32 cellular contexts compared by ENCODE assay signal in the genomic region with DNA sequence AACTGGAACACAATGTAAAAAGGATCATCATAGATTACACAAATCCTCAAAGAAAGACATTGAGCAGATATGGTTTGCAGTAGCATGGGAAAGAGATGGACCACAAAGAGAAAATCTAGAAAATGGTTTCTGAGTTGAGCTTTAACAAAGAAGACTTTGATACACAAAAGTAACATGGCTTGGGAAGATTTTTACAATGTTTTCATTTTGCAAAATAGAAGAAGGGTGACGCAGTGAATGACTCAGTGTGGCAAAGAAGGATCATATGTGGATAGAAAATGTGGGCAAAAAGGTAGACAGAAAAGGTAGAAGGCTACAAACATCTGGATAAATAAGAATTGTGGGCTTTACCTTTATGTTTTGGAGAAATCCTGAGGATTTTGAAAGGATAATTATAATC.
DNase-seq lines count a peak whose midpoint lies in the region; ATAC-seq, FAIRE-seq and TF ChIP-seq lines count a peak whose summit lies in the region.
"Had no signal": no experiment of that assay in that cellular context is flagged by ENCODE, and none has a peak within 500 bp of the region (broad histone marks: within the 10 kb centered on the region; RNA-seq: fewer than 3 reads in every experiment).

No MANE protein-coding gene starts in this region.

- WGBS in smooth muscle cell (ENCODE audit: low lambda C conversion rate) = 38% methylated on average over 1 of the region's 1 CpG

- DNase-seq in HT1080 (ENCODE audit: low read depth) (peak; percentile 76), astrocyte (ENCODE audit: low read depth) (peak; percentile 57), fibroblast of lung (ENCODE audit: low read depth in 2 of 2) (peak; percentile 41 to 62), smooth muscle cell (lab: John Stamatoyannopoulos, UW; ENCODE audit: unreplicated experiment) (no peak), NCI-H774 (lab: John Stamatoyannopoulos, UW) (no peak), NCI-H2029 (lab: John Stamatoyannopoulos, UW) (no peak)
- DNase-seq: activated CD8-positive, alpha-beta memory T cell treated with anti-CD3 and anti-CD28 coated beads, Interleukin-2, amount 50 U/mL, for 48 hours; activated CD8-positive, alpha-beta T cell treated with anti-CD3 and anti-CD28 coated beads for 36 hours; activated naive CD4-positive, alpha-beta T cell treated with Interleukin-2 at 50 U/mL for 16 hours; CD8-positive, alpha-beta memory T cell; DMS 273 treated with DMSO at 0.1 percent for 48 hours; H7; islet precursor cell; KBM-7; MG63; naive B cell; NCI-H2081; NCI-H2227 treated with DMSO at 0.1 percent for 48 hours; posterior cingulate gyrus; right cardiac atrium; stimulated activated CD4-positive, alpha-beta T cell treated with anti-CD3 and anti-CD28 coated beads, Interleukin-1b, Interleukin-23, amount 100 ng/mL, for 48 hours; stimulated activated naive CD8-positive, alpha-beta T cell treated with anti-CD3 and anti-CD28 coated beads, Interleukin-15, Interleukin-2, amounts not matched to agents 100 U/mL and 50 U/mL, for 24 hours; uterus had no signal

- H3K79me2 ChIP-seq in astrocyte (ENCODE audit: insufficient read depth, low read length) (no peaks in the 10 kb centered on the region), fibroblast of lung (ENCODE audit: control insufficient read depth, insufficient read depth, low read length) (no peaks in the 10 kb centered on the region), smooth muscle cell (ENCODE audit: low read depth) (no peaks in the 10 kb centered on the region)

- no peaks in the 10 kb centered on the region for H3K27me3 ChIP-seq in astrocyte (ENCODE audit: insufficient read depth, low read length)
- no peaks in the 10 kb centered on the region for H3K27me3 ChIP-seq in fibroblast of lung (ENCODE audit: control insufficient read depth, insufficient read depth, low read length)
- H3K27me3 ChIP-seq in smooth muscle cell (ENCODE audit: low read depth) = no peaks in the 10 kb centered on the region
- H3K27me3 ChIP-seq: MG63, uterus had no signal

- H3K36me3 ChIP-seq in astrocyte (ENCODE audit: insufficient read depth, low read length) (no peaks in the 10 kb centered on the region), fibroblast of lung (ENCODE audit: control insufficient read depth, insufficient read depth, low read length) (no peaks in the 10 kb centered on the region), smooth muscle cell (ENCODE audit: low read depth) (no peaks in the 10 kb centered on the region)
- H3K36me3 ChIP-seq: MG63, thoracic aorta, uterus had no signal

- no peaks in the 10 kb centered on the region for H3F3A ChIP-seq in smooth muscle cell (ENCODE audit: low read depth)

- H3K27me3 Mint-ChIP-seq in astrocyte (ENCODE audit: low read depth, unreplicated experiment) = no peaks in the 10 kb centered on the region
- H3K27me3 Mint-ChIP-seq: activated CD8-positive, alpha-beta T cell treated with anti-CD3 and anti-CD28 coated beads for 36 hours; naive B cell had no signal

- H3K4me3 ChIP-seq in astrocyte (ENCODE audit: insufficient read depth, low read depth, low read length) = no peak overlapping the region
- no peak overlapping the region for H3K4me3 ChIP-seq in fibroblast of lung (replicated peaks in 1 of 4; ENCODE audit: control extremely low read depth in 1 of 4, insufficient read depth in 1 of 4, low read depth in 3 of 4, low read length in 4 of 4)
- no peak overlapping the region for H3K4me3 ChIP-seq in smooth muscle cell
- H3K4me3 ChIP-seq: MG63, SK-N-MC, thoracic aorta, uterus had no signal

- H4K20me1 ChIP-seq in astrocyte (ENCODE audit: insufficient read depth, low read length) (no peaks in the 10 kb centered on the region), fibroblast of lung (ENCODE audit: control insufficient read depth, extremely low read depth, insufficient read depth, low read length) (no peaks in the 10 kb centered on the region), smooth muscle cell (ENCODE audit: low read depth) (no peaks in the 10 kb centered on the region)

- H3K27ac Mint-ChIP-seq in astrocyte (ENCODE audit: unreplicated experiment) = no peak overlapping the region
- H3K27ac Mint-ChIP-seq: activated CD8-positive, alpha-beta T cell treated with anti-CD3 and anti-CD28 coated beads for 36 hours; activated T-helper 1 cell treated with anti-CD3 and anti-CD28 coated beads, Interleukin-12 subunit alpha, Interleukin-12 subunit beta, Interleukin-2, Interleukin-4 antibody, amounts not matched to agents 30 ng/mL and 10 ng/mL and 1 ng/mL, durations not matched to agents 14 hours and 24 hours and 36 hours; mesothelial cell of epicardium; naive B cell; T-helper 1 cell treated with Interleukin-12 subunit alpha and Interleukin-12 subunit beta and Interleukin-4 antibody, amounts not matched to agents 30 μg/mL and 1 μg/mL, for 36 hours had no signal

- no peak overlapping the region for H3K4me3 Mint-ChIP-seq in astrocyte (ENCODE audit: unreplicated experiment)
- H3K4me3 Mint-ChIP-seq: activated CD8-positive, alpha-beta T cell treated with anti-CD3 and anti-CD28 coated beads for 36 hours; activated T-helper 1 cell treated with anti-CD3 and anti-CD28 coated beads, Interleukin-12 subunit alpha, Interleukin-12 subunit beta, Interleukin-2, Interleukin-4 antibody, amounts not matched to agents 30 ng/mL and 10 ng/mL and 1 ng/mL, durations not matched to agents 14 hours and 24 hours and 36 hours; CD8-positive, alpha-beta memory T cell; mesothelial cell of epicardium; naive B cell; T-helper 1 cell treated with Interleukin-12 subunit alpha and Interleukin-12 subunit beta and Interleukin-4 antibody, amounts not matched to agents 30 μg/mL and 1 μg/mL, for 36 hours had no signal

- H2AFZ ChIP-seq in astrocyte (ENCODE audit: low read depth, low read length) (peak overlapping the region; percentile 21), fibroblast of lung (ENCODE audit: low read length) (no peak overlapping the region), smooth muscle cell (ENCODE audit: low read depth) (no peak overlapping the region)

- peaks cover 6% of the 10 kb centered on the region for H3K4me1 ChIP-seq in astrocyte (ENCODE audit: insufficient read depth, low read length)
- H3K4me1 ChIP-seq in fibroblast of lung (ENCODE audit: control insufficient read depth, extremely low read depth, insufficient read depth, low read length) = no peaks in the 10 kb centered on the region
- H3K4me1 ChIP-seq in smooth muscle cell (ENCODE audit: low read depth) = no peaks in the 10 kb centered on the region
- H3K4me1 ChIP-seq: uterus had no signal

- peaks cover 16% of the 10 kb centered on the region for H3K4me1 Mint-ChIP-seq in astrocyte (ENCODE audit: low read depth, unreplicated experiment)
- H3K4me1 Mint-ChIP-seq: CD8-positive, alpha-beta memory T cell; naive B cell had no signal

- H3K9me3 ChIP-seq in astrocyte (ENCODE audit: insufficient read depth, low read depth, low read length) (no peaks in the 10 kb centered on the region), fibroblast of lung (ENCODE audit: control insufficient read depth, insufficient read depth, low read depth, low read length) (no peaks in the 10 kb centered on the region), smooth muscle cell (replicated peaks; ENCODE audit: low read depth) (no peaks in the 10 kb centered on the region)
- H3K9me3 ChIP-seq: MG63, thoracic aorta, uterus had no signal

- FAIRE-seq in astrocyte (lab: Jason Lieb, UNC) = no peak
- FAIRE-seq: TTC549 had no signal

- no peaks in the 10 kb centered on the region for H3K36me3 Mint-ChIP-seq in astrocyte (ENCODE audit: low read depth, unreplicated experiment)
- H3K36me3 Mint-ChIP-seq: CD8-positive, alpha-beta memory T cell; mesothelial cell of epicardium; naive B cell had no signal

- ATAC-seq in GM18907 (IDR thresholded peaks at IDR 0.05; ENCODE audit: unreplicated experiment) = no peak
- ATAC-seq: activated CD4-positive, CD25-positive, alpha-beta regulatory T cell treated with anti-CD3 and anti-CD28 coated beads, Interleukin-2, amount 50 U/mL, for 24 hours; activated CD8-positive, alpha-beta T cell treated with anti-CD3 and anti-CD28 coated beads for 36 hours; right cardiac atrium; stimulated activated naive CD8-positive, alpha-beta T cell treated with anti-CD3 and anti-CD28 coated beads, Interleukin-15, Interleukin-2, amounts not matched to agents 100 U/mL and 50 U/mL, for 24 hours had no signal

- H3K4me2 ChIP-seq in astrocyte (ENCODE audit: low read length) (peak overlapping the region; percentile 42), fibroblast of lung (ENCODE audit: extremely low read depth, insufficient read depth, low read length) (no peak overlapping the region), smooth muscle cell (peak overlapping the region; percentile 16)

- H3K9ac ChIP-seq in astrocyte (ENCODE audit: low read length) = no peak overlapping the region
- H3K9ac ChIP-seq in fibroblast of lung (ENCODE audit: insufficient read depth, low read length) = no peak overlapping the region
- no peak overlapping the region for H3K9ac ChIP-seq in smooth muscle cell (ENCODE audit: low read depth)

- TF ChIP-seq CTCF in astrocyte (IDR thresholded peaks at IDR 0.05; ENCODE audit: insufficient read depth, low read depth, low read length) (no peak), fibroblast of lung (conservative IDR thresholded peaks at IDR 0.05 in 1 of 2, IDR thresholded peaks at IDR 0.05 in 1 of 2; ENCODE audit: low read depth in 1 of 2, low read length in 2 of 2) (no peak), smooth muscle cell (IDR thresholded peaks at IDR 0.05; ENCODE audit: borderline replicate concordance, insufficient read depth, poor library complexity, severe bottlenecking) (no peak)

- peak overlapping the region; percentile 27 for H3K27ac ChIP-seq in astrocyte (ENCODE audit: low read depth, low read length)
- H3K27ac ChIP-seq in fibroblast of lung (ENCODE audit: insufficient read depth, low read length) = no peak overlapping the region
- peak overlapping the region; percentile 54 for H3K27ac ChIP-seq in smooth muscle cell (ENCODE audit: low read depth)
- H3K27ac ChIP-seq: RWPE1, SK-N-MC, thoracic aorta, uterus had no signal

- no peaks in the 10 kb centered on the region for H3K9me3 Mint-ChIP-seq in astrocyte (ENCODE audit: unreplicated experiment)
- H3K9me3 Mint-ChIP-seq: activated CD8-positive, alpha-beta T cell treated with anti-CD3 and anti-CD28 coated beads for 36 hours; activated T-helper 1 cell treated with anti-CD3 and anti-CD28 coated beads, Interleukin-12 subunit alpha, Interleukin-12 subunit beta, Interleukin-2, Interleukin-4 antibody, amounts not matched to agents 30 ng/mL and 10 ng/mL and 1 ng/mL, durations not matched to agents 14 hours and 24 hours and 36 hours; mesothelial cell of epicardium; T-helper 1 cell treated with Interleukin-12 subunit alpha and Interleukin-12 subunit beta and Interleukin-4 antibody, amounts not matched to agents 30 μg/mL and 1 μg/mL, for 36 hours had no signal

Comparison
In these comparisons a context has a peak if more than half of its experiments do, and no peak if none do; other contexts are left out.
1. DNase-seq: peak in HT1080 (single experiment), astrocyte (single experiment) and fibroblast of lung (2 of 2); none in smooth muscle cell (single experiment), NCI-H774 (single experiment) and NCI-H2029 (single experiment).